ENCODE assay signal across 11 cellular contexts in genomic region chr16:70432304-70432799, GRCh38. TPM values are rescaled to one million over a fixed set of nuclear protein-coding genes. Genes with fewer than 3 reads are reported as not detected.
A peak's percentile ranks its signal among the peaks of the same experiment; 100 is the strongest.
DNase-seq lines count a peak whose midpoint lies in the region; ATAC-seq and TF ChIP-seq lines count a peak whose summit lies in the region.
"Had no signal": no experiment of that assay in that cellular context is flagged by ENCODE, and none has a peak within 500 bp of the region (broad histone marks: within the 10 kb centered on the region; RNA-seq: fewer than 3 reads in every experiment).

No MANE protein-coding gene starts in this region.

- ATAC-seq in GM21447 (IDR thresholded peaks at IDR 0.05; ENCODE audit: unreplicated experiment) = peak; percentile 18
- ATAC-seq: pancreas had no signal

- no peak for TF ChIP-seq POLR2A in spleen (IDR thresholded peaks at IDR 0.05)

- H3K27ac ChIP-seq in esophagus (ENCODE audit: low read depth in 2 of 2, low read length in 1 of 2) (peak overlapping the region; percentile 64 to 66), spleen (peak overlapping the region; percentile 44 to 96 (median 86))
- H3K27ac ChIP-seq: pancreas had no signal

- 52 to 55% methylated on average over 4 of the region's 4 CpGs for WGBS in esophagus, 2 donors
- 26 to 39% (median 35%) methylated on average over 4 of the region's 4 CpGs for WGBS in spleen, 5 donors

- H3K27me3 ChIP-seq in NT2/D1 (ENCODE audit: insufficient read depth, insufficient read length) (no peaks in the 10 kb centered on the region), esophagus (ENCODE audit: control insufficient read depth in 1 of 2, insufficient read depth in 2 of 2, low read length in 2 of 2) (no peaks in the 10 kb centered on the region), spleen (replicated peaks in 1 of 7) (no peaks in the 10 kb centered on the region)
- H3K27me3 ChIP-seq: pancreas had no signal

- H3K4me1 ChIP-seq in NT2/D1 (ENCODE audit: insufficient read depth, insufficient read length) (peaks cover 43% of the 10 kb centered on the region), esophagus (ENCODE audit: control insufficient read depth in 2 of 2, insufficient read depth in 2 of 2, low read length in 1 of 2) (peaks cover 14% of the 10 kb centered on the region in 2 donors), spleen (peaks cover 68 to 100% (median 96%) of the 10 kb centered on the region in 6 donors)

- peak overlapping the region; percentile 39 for H3K9ac ChIP-seq in NT2/D1 (ENCODE audit: insufficient read length, low read depth)

- TF ChIP-seq CTCF in spleen (IDR thresholded peaks at IDR 0.05 in 8 of 11, conservative IDR thresholded peaks at IDR 0.05 in 3 of 11) = no peak

- H3K9me3 ChIP-seq in NT2/D1 (ENCODE audit: insufficient read depth, low read length) (no peaks in the 10 kb centered on the region), esophagus (ENCODE audit: control insufficient read depth in 2 of 2, insufficient read depth in 1 of 2, low read depth in 1 of 2, low read length in 1 of 2) (no peaks in the 10 kb centered on the region), spleen (no peaks in the 10 kb centered on the region)
- H3K9me3 ChIP-seq: pancreas had no signal

- H3K36me3 ChIP-seq in NT2/D1 (ENCODE audit: insufficient read depth, insufficient read length, low read length) (peaks cover 27% of the 10 kb centered on the region), esophagus (ENCODE audit: control insufficient read depth in 2 of 2, insufficient read depth in 2 of 2, low read length in 1 of 2) (no peaks in the 10 kb centered on the region), spleen (peaks cover 0 to 17% (median 0%) of the 10 kb centered on the region in 6 donors)
- H3K36me3 ChIP-seq: pancreas had no signal

- H3K4me3 ChIP-seq in NT2/D1 (ENCODE audit: insufficient read length, low read depth) = no peak overlapping the region
- H3K4me3 ChIP-seq in esophagus (ENCODE audit: low read depth in 1 of 2, low read length in 2 of 2) = no peak overlapping the region
- peak overlapping the region in 1 of 8 donors; percentile 44 for H3K4me3 ChIP-seq in spleen
- H3K4me3 ChIP-seq: pancreas had no signal

- intact Hi-C loops in spleen (cut with DNase I; ENCODE audit: low total_unique reads) = loop anchor here (10.0 kb wide), 1 partner anchor 48 kb away; no protein-coding TSS in a partner anchor

- DNase-seq in NT2/D1 (ENCODE audit: low read depth, low spot score) (no peak), spleen (no peak), NCI-H748 (lab: John Stamatoyannopoulos, UW; ENCODE audit: unreplicated experiment) (no peak), 8988T (no peak), HCEC 1CT (no peak), SHP77 (lab: John Stamatoyannopoulos, UW) (no peak)
- DNase-seq: activated CD4-positive, alpha-beta T cell treated with anti-CD3 and anti-CD28 coated beads, Interleukin-2, amount 50 U/mL, for 1 hour; hippocampal formation; pancreas had no signal

RNA-seq across cellular contexts. Expression of gene ST3GAL2, which starts 6.5 kb away (rescaled TPM):
- polyA plus RNA-seq in esophagus = 1 to 10 TPM; 1.6 to 1.7 TPM
- 10 to 100 TPM; 33.1 to 66.9 (median 48.1) TPM for total RNA-seq in spleen
- 10 to 100 TPM in 1 of 3 donors, 1 to 10 TPM in 2; 5.2 to 16.5 (median 7.2) TPM for polyA plus RNA-seq in spleen

RNA-seq across cellular contexts. Expression of gene FCSK, which starts 22.0 kb away (rescaled TPM):
- 10 to 100 TPM in 1 of 2 donors, 1 to 10 TPM in 1; 7.6 to 11.3 TPM for polyA plus RNA-seq in esophagus
- 10 to 100 TPM; 20.8 to 31.9 (median 27.1) TPM for total RNA-seq in spleen
- polyA plus RNA-seq in spleen = 10 to 100 TPM in 2 of 3 donors, 1 to 10 TPM in 1; 8.1 to 18.6 (median 16.7) TPM
